Comparison of ENCODE assay signal across 32 cellular contexts in the genomic region with DNA sequence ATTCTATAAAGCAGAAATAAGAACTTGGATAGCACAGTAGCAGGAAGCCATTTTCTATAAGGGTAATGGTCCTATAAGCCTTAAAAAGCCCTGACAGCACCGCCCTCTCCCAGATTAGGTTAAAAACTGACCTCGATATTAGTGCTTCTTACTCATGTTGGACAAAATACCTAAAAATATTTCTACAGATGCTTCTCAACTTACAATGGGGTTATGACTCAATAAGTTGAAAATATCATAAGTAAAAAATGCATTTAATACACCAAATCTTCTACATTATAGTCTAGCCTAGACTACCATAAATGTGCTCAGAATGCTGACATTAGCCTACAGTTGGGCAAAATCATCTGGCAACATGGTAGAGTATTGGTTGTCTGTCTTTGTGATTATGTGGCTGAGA.
DNase-seq lines count a peak whose midpoint lies in the region; ATAC-seq and TF ChIP-seq lines count a peak whose summit lies in the region.
"Had no signal": no experiment of that assay in that cellular context is flagged by ENCODE, and none has a peak within 500 bp of the region (broad histone marks: within the 10 kb centered on the region; RNA-seq: fewer than 3 reads in every experiment).

No MANE protein-coding gene starts in this region.

- no peak overlapping the region for H2BK5ac ChIP-seq in trophoblast cell (ENCODE audit: low read depth, low read length, poor library complexity)

- no peak overlapping the region for H2BK12ac ChIP-seq in trophoblast cell (ENCODE audit: low read length)

- H2AK5ac ChIP-seq in trophoblast cell (ENCODE audit: low read length): no peak overlapping the region

- no peak overlapping the region for H3K9ac ChIP-seq in trophoblast cell (ENCODE audit: low read length)

- TF ChIP-seq CTCF in RWPE2 (IDR thresholded peaks at IDR 0.05; ENCODE audit: poor library complexity, severe bottlenecking): no peak

- H3K36me3 Mint-ChIP-seq in activated naive CD4-positive, alpha-beta T cell treated with anti-CD3 and anti-CD28 coated beads for 36 hours (ENCODE audit: low read depth): no peaks in the 10 kb centered on the region
- H3K36me3 Mint-ChIP-seq: CD8-positive, alpha-beta T cell had no signal

- no peaks in the 10 kb centered on the region for H3K79me1 ChIP-seq in trophoblast cell (ENCODE audit: low read length)

- no peak overlapping the region for H2BK120ac ChIP-seq in trophoblast cell (ENCODE audit: insufficient read depth, low read length, poor library complexity)

- no peak overlapping the region for H3K23ac ChIP-seq in trophoblast cell (ENCODE audit: low read length)

- H3K27ac ChIP-seq in RWPE2 (ENCODE audit: poor library complexity, severe bottlenecking) (no peak overlapping the region), trophoblast cell (ENCODE audit: low read depth, low read length) (no peak overlapping the region)
- H3K27ac ChIP-seq: esophagus muscularis mucosa, ovary, Peyer's patch, vagina, VCaP had no signal

- no peaks in the 10 kb centered on the region for H3K79me2 ChIP-seq in trophoblast cell (ENCODE audit: control insufficient read depth, insufficient read depth, low read length, poor library complexity)

- intact Hi-C loops in activated naive CD4-positive, alpha-beta T cell treated with anti-CD3 and anti-CD28 coated beads for 36 hours (cut with micrococcal nuclease): no loop called here

- no peak overlapping the region for H3K4me2 ChIP-seq in trophoblast cell (ENCODE audit: low read length)

- H3K9me3 Mint-ChIP-seq in activated naive CD4-positive, alpha-beta T cell treated with anti-CD3 and anti-CD28 coated beads for 36 hours: no peaks in the 10 kb centered on the region
- H3K9me3 Mint-ChIP-seq: CD8-positive, alpha-beta T cell; stimulated activated naive CD8-positive, alpha-beta T cell treated with anti-CD3 and anti-CD28 coated beads, Interleukin-15, Interleukin-2, amounts not matched to agents 100 ng/mL and 50 ng/mL, for 24 hours had no signal

- H4K8ac ChIP-seq in trophoblast cell (ENCODE audit: low read depth, low read length): no peak overlapping the region

- no peak overlapping the region for H4K91ac ChIP-seq in trophoblast cell (ENCODE audit: low read depth, low read length)

- CTCF ChIA-PET in activated naive CD4-positive, alpha-beta T cell treated with anti-CD3 and anti-CD28 coated beads for 36 hours (lab: Charles Lee): no interaction called here

- WGBS in trophoblast cell (ENCODE audit: extremely low coverage, insufficient coverage, insufficient read length): no CpG with 5 or more reads among the region's 2 CpGs

- H3K4me3 ChIP-seq in RWPE2 (ENCODE audit: severe bottlenecking): no peak overlapping the region
- H3K4me3 ChIP-seq in trophoblast cell (ENCODE audit: low read depth, low read length): no peak overlapping the region
- H3K4me3 ChIP-seq: esophagus muscularis mucosa, mucosa of descending colon, ovary, Peyer's patch, vagina had no signal

- H3K27ac Mint-ChIP-seq in activated naive CD4-positive, alpha-beta T cell treated with anti-CD3 and anti-CD28 coated beads for 36 hours: no peak overlapping the region
- H3K27ac Mint-ChIP-seq: B cell; CD8-positive, alpha-beta T cell; stimulated activated naive CD8-positive, alpha-beta T cell treated with anti-CD3 and anti-CD28 coated beads, Interleukin-15, Interleukin-2, amounts not matched to agents 100 ng/mL and 50 ng/mL, for 24 hours had no signal

- H2AFZ ChIP-seq in trophoblast cell (ENCODE audit: insufficient read depth, low read length, poor library complexity): no peak overlapping the region

- H3K18ac ChIP-seq in trophoblast cell (ENCODE audit: low read length): no peak overlapping the region

- H3K4me1 Mint-ChIP-seq in activated naive CD4-positive, alpha-beta T cell treated with anti-CD3 and anti-CD28 coated beads for 36 hours (ENCODE audit: low read depth): peaks cover 42% of the 10 kb centered on the region
- H3K4me1 Mint-ChIP-seq: nephron progenitor cell had no signal

- no peak overlapping the region for H3K4me3 Mint-ChIP-seq in activated naive CD4-positive, alpha-beta T cell treated with anti-CD3 and anti-CD28 coated beads for 36 hours
- H3K4me3 Mint-ChIP-seq: B cell; CD8-positive, alpha-beta T cell; nephron progenitor cell; stimulated activated naive CD8-positive, alpha-beta T cell treated with anti-CD3 and anti-CD28 coated beads, Interleukin-15, Interleukin-2, amounts not matched to agents 100 ng/mL and 50 ng/mL, for 24 hours had no signal

- no peak overlapping the region for H4K12ac ChIP-seq in trophoblast cell (ENCODE audit: low read depth, low read length)

- H3K14ac ChIP-seq in trophoblast cell (ENCODE audit: low read length): no peak overlapping the region

- no peaks in the 10 kb centered on the region for H3K27me3 ChIP-seq in RWPE2 (ENCODE audit: insufficient read depth, poor library complexity, severe bottlenecking)
- no peaks in the 10 kb centered on the region for H3K27me3 ChIP-seq in trophoblast cell (ENCODE audit: insufficient read depth, low read length)
- H3K27me3 ChIP-seq: esophagus muscularis mucosa, ovary, Peyer's patch, vagina had no signal

- no peaks in the 10 kb centered on the region for H3K9me3 ChIP-seq in RWPE2 (ENCODE audit: severe bottlenecking)
- H3K9me3 ChIP-seq in trophoblast cell (ENCODE audit: insufficient read depth, low read depth, low read length): no peaks in the 10 kb centered on the region
- H3K9me3 ChIP-seq: mucosa of descending colon, ovary, Peyer's patch, vagina had no signal

- H3K4ac ChIP-seq in trophoblast cell (ENCODE audit: low read depth, low read length): no peak overlapping the region

- peak; percentile 35; the same call in 1 of the 3 replicates for ATAC-seq in RWPE2 (ENCODE audit: low read depth)
- ATAC-seq: CD8-positive, alpha-beta T cell; left colon; mucosa of descending colon had no signal

- no peaks in the 10 kb centered on the region for H3K4me1 ChIP-seq in RWPE2 (ENCODE audit: insufficient read depth, poor library complexity, severe bottlenecking)
- no peaks in the 10 kb centered on the region for H3K4me1 ChIP-seq in trophoblast cell (ENCODE audit: control insufficient read depth in 1 of 2, insufficient read depth in 2 of 2, low read length in 2 of 2)

- DNase-seq in GM03348 (ENCODE audit: low spot score) (peak; percentile 6), RWPE2 (ENCODE audit: low spot score) (no peak), fibroblast of gingiva (ENCODE audit: low read depth) (peak; percentile 3), trophoblast cell (peak; percentile 3 to 36), superior temporal gyrus (ENCODE audit: extremely low spot score) (no peak), SKM-1 (lab: John Stamatoyannopoulos, UW; ENCODE audit: unreplicated experiment) (no peak), NCI-H1048 (lab: John Stamatoyannopoulos, UW) (no peak)
- DNase-seq in activated naive CD4-positive, alpha-beta T cell treated with anti-CD3 and anti-CD28 coated beads for 36 hours: no peak
- DNase-seq: activated CD4-positive, alpha-beta T cell treated with anti-CD3 and anti-CD28 coated beads for 48 hours; activated CD8-positive, alpha-beta memory T cell treated with anti-CD3 and anti-CD28 coated beads for 24 hours; activated gamma-delta T cell treated with Interleukin-2 at 50 U/mL for 16 hours; CD8-positive, alpha-beta T cell; cerebellar nuclear complex; hypothalamus; KG1; left colon; mucosa of descending colon; NCI-H1436 treated with DMSO at 0.1 percent for 48 hours; NCI-H2081 treated with DMSO at 0.1 percent for 48 hours; NCI-H345; NCI-H748 treated with DMSO at 0.1 percent for 48 hours; ovary; Peyer's patch; SIG-M5; stimulated activated CD8-positive, alpha-beta memory T cell treated with anti-CD3 and anti-CD28 coated beads, Interleukin-4, amount 100 ng/mL, for 48 hours; T1000 had no signal

- H3K36me3 ChIP-seq in RWPE2 (ENCODE audit: low read depth) (no peaks in the 10 kb centered on the region), trophoblast cell (ENCODE audit: control insufficient read depth in 1 of 2, insufficient read depth in 2 of 2, low read length in 2 of 2) (peaks cover 0 to 2% of the 10 kb centered on the region in 2 experiments)
- H3K36me3 ChIP-seq: esophagus muscularis mucosa, ovary, Peyer's patch, vagina had no signal

- H3K27me3 Mint-ChIP-seq in activated naive CD4-positive, alpha-beta T cell treated with anti-CD3 and anti-CD28 coated beads for 36 hours (ENCODE audit: low read depth): no peaks in the 10 kb centered on the region
- H3K27me3 Mint-ChIP-seq: B cell; stimulated activated naive CD8-positive, alpha-beta T cell treated with anti-CD3 and anti-CD28 coated beads, Interleukin-15, Interleukin-2, amounts not matched to agents 100 ng/mL and 50 ng/mL, for 24 hours had no signal

Comparison
In these comparisons a context has a peak if more than half of its experiments do, and no peak if none do; other contexts are left out.
1. DNase-seq: peak in GM03348 (single experiment), fibroblast of gingiva (single experiment) and trophoblast cell (2 of 2); none in RWPE2 (single experiment), activated naive CD4-positive, alpha-beta T cell treated with anti-CD3 and anti-CD28 coated beads for 36 hours (single experiment), superior temporal gyrus (single experiment), SKM-1 (single experiment) and NCI-H1048 (single experiment).